In the genomic region with DNA sequence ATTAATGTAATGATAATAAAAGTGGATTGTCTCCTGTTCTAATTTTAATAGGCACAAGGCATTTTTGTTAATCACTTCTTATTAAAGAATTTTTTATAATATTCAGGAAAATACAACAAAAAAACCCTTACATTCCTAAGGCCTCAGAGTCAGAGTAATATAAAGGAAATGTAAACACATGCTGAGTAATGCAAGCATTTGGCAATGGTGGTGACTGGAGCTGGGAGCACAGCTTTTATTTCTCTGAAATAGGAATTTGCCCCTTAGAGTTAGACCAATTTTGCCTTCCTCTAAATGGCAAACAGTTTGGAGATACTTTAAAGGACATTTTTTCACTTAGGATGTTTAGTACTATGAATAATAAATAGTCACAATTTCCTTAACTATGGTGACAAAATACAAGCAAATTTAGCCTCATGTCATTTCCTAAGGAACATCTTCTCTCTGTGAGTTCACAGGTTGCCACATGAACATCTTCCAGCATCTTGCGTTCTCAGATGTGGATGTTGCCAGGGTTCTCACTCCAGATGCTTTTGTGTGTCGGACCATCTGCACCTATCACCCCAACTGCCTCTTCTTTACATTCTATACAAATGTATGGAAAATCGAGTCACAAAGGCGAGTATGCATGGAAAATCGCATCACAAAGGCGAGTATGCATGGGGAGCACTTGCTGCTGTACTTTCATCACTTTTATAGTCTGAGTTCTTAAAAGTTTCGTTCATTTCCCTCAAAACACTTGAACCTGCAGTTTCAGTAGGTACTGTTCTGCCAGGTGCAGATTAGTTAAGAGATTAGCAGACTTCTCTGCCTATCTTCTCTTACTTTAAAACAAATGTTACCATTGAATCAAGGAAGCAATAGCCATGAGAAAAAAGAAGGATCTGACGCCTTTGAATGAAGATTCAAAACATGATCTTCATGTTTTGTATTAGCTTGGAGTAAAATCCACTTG, we compare ENCODE assay signal across 1 cellular context.
TF ChIP-seq lines count a peak whose summit lies in the region.

No MANE protein-coding gene starts in this region.

TF ChIP-seq in WTC11, 78 proteins besides CTCF, POLR2A, EP300 and RAD21:
- TF ChIP-seq TP53 (CRISPR knock-in tag; IDR thresholded peaks at IDR 0.05): no peak
- TF ChIP-seq TEAD1 (CRISPR knock-in tag; IDR thresholded peaks at IDR 0.05): peak; percentile 74; the same call in 1 of the 2 replicates
- TF ChIP-seq, protein P1, sequence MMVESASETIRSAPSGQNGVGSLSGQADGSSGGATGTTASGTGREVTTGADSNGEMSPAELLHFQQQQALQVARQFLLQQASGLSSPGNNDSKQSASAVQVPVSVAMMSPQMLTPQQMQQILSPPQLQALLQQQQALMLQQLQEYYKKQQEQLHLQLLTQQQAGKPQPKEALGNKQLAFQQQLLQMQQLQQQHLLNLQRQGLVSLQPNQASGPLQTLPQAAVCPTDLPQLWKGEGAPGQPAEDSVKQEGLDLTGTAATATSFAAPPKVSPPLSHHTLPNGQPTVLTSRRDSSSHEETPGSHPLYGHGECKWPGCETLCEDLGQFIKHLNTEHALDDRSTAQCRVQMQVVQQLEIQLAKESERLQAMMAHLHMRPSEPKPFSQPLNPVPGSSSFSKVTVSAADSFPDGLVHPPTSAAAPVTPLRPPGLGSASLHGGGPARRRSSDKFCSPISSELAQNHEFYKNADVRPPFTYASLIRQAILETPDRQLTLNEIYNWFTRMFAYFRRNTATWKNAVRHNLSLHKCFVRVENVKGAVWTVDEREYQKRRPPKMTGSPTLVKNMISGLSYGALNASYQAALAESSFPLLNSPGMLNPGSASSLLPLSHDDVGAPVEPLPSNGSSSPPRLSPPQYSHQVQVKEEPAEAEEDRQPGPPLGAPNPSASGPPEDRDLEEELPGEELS (CRISPR knock-in tag; IDR thresholded peaks at IDR 0.05): peak; percentile 44; the same call in 1 of the 2 replicates
- no peak for TF ChIP-seq CREM (CRISPR knock-in tag; IDR thresholded peaks at IDR 0.05)
- TF ChIP-seq ETV6 (CRISPR knock-in tag; IDR thresholded peaks at IDR 0.05): peak; percentile 78
- peak; percentile 68; the same call in 1 of the 2 replicates for TF ChIP-seq ZBTB21 (CRISPR knock-in tag; IDR thresholded peaks at IDR 0.05; ENCODE audit: borderline replicate concordance)
- TF ChIP-seq, protein P2, sequence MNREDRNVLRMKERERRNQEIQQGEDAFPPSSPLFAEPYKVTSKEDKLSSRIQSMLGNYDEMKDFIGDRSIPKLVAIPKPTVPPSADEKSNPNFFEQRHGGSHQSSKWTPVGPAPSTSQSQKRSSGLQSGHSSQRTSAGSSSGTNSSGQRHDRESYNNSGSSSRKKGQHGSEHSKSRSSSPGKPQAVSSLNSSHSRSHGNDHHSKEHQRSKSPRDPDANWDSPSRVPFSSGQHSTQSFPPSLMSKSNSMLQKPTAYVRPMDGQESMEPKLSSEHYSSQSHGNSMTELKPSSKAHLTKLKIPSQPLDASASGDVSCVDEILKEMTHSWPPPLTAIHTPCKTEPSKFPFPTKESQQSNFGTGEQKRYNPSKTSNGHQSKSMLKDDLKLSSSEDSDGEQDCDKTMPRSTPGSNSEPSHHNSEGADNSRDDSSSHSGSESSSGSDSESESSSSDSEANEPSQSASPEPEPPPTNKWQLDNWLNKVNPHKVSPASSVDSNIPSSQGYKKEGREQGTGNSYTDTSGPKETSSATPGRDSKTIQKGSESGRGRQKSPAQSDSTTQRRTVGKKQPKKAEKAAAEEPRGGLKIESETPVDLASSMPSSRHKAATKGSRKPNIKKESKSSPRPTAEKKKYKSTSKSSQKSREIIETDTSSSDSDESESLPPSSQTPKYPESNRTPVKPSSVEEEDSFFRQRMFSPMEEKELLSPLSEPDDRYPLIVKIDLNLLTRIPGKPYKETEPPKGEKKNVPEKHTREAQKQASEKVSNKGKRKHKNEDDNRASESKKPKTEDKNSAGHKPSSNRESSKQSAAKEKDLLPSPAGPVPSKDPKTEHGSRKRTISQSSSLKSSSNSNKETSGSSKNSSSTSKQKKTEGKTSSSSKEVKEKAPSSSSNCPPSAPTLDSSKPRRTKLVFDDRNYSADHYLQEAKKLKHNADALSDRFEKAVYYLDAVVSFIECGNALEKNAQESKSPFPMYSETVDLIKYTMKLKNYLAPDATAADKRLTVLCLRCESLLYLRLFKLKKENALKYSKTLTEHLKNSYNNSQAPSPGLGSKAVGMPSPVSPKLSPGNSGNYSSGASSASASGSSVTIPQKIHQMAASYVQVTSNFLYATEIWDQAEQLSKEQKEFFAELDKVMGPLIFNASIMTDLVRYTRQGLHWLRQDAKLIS (CRISPR knock-in tag; IDR thresholded peaks at IDR 0.05; ENCODE audit: borderline replicate concordance): peak; percentile 29; the same call in 1 of the 2 replicates
